Comparison of ENCODE assay signal across 15 cellular contexts in the genomic region with DNA sequence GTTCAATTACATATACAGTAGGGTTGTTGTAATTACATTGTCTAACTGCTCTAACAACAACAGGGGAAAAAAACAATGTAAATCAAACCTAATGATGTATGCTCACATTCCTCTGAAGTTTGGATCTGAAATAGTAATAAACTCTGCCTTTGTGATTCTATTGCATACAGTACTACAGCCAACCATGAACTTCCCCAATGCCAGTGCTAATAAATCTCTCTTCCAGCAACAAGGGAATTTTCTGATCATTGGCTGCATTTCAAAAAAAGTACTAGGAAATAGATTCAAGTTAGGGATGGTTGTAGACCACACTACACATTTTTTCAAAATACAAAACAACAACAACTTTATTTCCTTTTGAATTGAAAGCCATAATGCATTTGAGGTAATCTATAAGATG. TPM values are rescaled to one million over a fixed set of nuclear protein-coding genes. Genes with fewer than 3 reads are reported as not detected.
"Had no signal": no experiment of that assay in that cellular context is flagged by ENCODE, and none has a peak within 500 bp of the region (broad histone marks: within the 10 kb centered on the region; RNA-seq: fewer than 3 reads in every experiment).

No MANE protein-coding gene starts in this region.

- H3K4me1 ChIP-seq: gastrocnemius medialis, prostate gland had no signal

- H3K9me3 ChIP-seq: gastrocnemius medialis, prostate gland, stomach, tibial nerve had no signal

- H3K4me3 Mint-ChIP-seq: activated CD4-positive, alpha-beta T cell treated with anti-CD3 and anti-CD28 coated beads, Interleukin-2, amount 10 ng/mL, durations not matched to agents 7 days and 5 days; activated naive CD4-positive, alpha-beta T cell treated with anti-CD3 and anti-CD28 coated beads, Interleukin-2, amount 50 U/mL, for 24 hours; naive B cell had no signal

- H3K27me3 ChIP-seq: brain microvascular endothelial cell, gastrocnemius medialis, stomach, tibial nerve had no signal

- H3K36me3 ChIP-seq: brain microvascular endothelial cell, gastrocnemius medialis, prostate gland had no signal

- H3K4me1 Mint-ChIP-seq: activated CD4-positive, alpha-beta T cell treated with anti-CD3 and anti-CD28 coated beads, Interleukin-2, amount 10 ng/mL, durations not matched to agents 7 days and 5 days; activated naive CD4-positive, alpha-beta T cell treated with anti-CD3 and anti-CD28 coated beads, Interleukin-2, amount 50 U/mL, for 24 hours; naive B cell had no signal

- H3K4me3 ChIP-seq: gastrocnemius medialis, prostate gland, stomach, tibial nerve had no signal

- DNase-seq: activated CD4-positive, alpha-beta T cell treated with anti-CD3 and anti-CD28 coated beads, Interleukin-2, amount 10 ng/mL, durations not matched to agents 7 days and 5 days; activated CD4-positive, CD25-positive, alpha-beta regulatory T cell; brain microvascular endothelial cell; gastrocnemius medialis; midbrain; naive B cell; nucleus accumbens; SIG-M5; stimulated activated CD4-positive, alpha-beta T cell treated with anti-CD3 and anti-CD28 coated beads, Interleukin-4, amount 100 ng/mL, for 1 hour; stomach; T-helper 2 cell had no signal

- H3K27ac Mint-ChIP-seq: activated CD4-positive, alpha-beta T cell treated with anti-CD3 and anti-CD28 coated beads, Interleukin-2, amount 10 ng/mL, durations not matched to agents 7 days and 5 days; activated naive CD4-positive, alpha-beta T cell treated with anti-CD3 and anti-CD28 coated beads, Interleukin-2, amount 50 U/mL, for 24 hours; naive B cell had no signal

- FAIRE-seq: TTC549 had no signal

- H3K36me3 Mint-ChIP-seq: activated naive CD4-positive, alpha-beta T cell treated with anti-CD3 and anti-CD28 coated beads, Interleukin-2, amount 50 U/mL, for 24 hours; naive B cell had no signal

- H3K27ac ChIP-seq: brain microvascular endothelial cell, gastrocnemius medialis, prostate gland, stomach had no signal

- H3K9me3 Mint-ChIP-seq: activated CD4-positive, alpha-beta T cell treated with anti-CD3 and anti-CD28 coated beads, Interleukin-2, amount 10 ng/mL, durations not matched to agents 7 days and 5 days; activated naive CD4-positive, alpha-beta T cell treated with anti-CD3 and anti-CD28 coated beads, Interleukin-2, amount 50 U/mL, for 24 hours had no signal

RNA-seq across cellular contexts. Expression of a gene that starts 34.7 kb away (rescaled TPM):
- total RNA-seq: activated CD4-positive, alpha-beta T cell treated with anti-CD3 and anti-CD28 coated beads, Interleukin-2, amount 10 ng/mL, durations not matched to agents 7 days and 5 days had no signal
